In genomic region chr22:29205598-29206371, GRCh38 we compare ENCODE assay signal across 8 cellular contexts. TPM values are rescaled to one million over a fixed set of nuclear protein-coding genes. Genes with fewer than 3 reads are reported as not detected.
DNase-seq lines count a peak whose midpoint lies in the region; ATAC-seq, FAIRE-seq and TF ChIP-seq lines count a peak whose summit lies in the region.

Gene EMID1 (plus strand): TSS chr22:29205896. CDS start chr22:29206039, 143 bp downstream.

- CTCF ChIA-PET in BJ (lab: Yijun Ruan, JAX), result interaction anchor here (0.6 to 1.3 kb wide), 5 partner anchors 12 to 1154 kb away, joined by 3 to 5 read pairs (median 3); no protein-coding TSS in a partner anchor

- peak; percentile 33; the same call in 1 of the 2 replicates for TF ChIP-seq CTCF in BJ (IDR thresholded peaks at IDR 0.05; ENCODE audit: insufficient read depth, low read depth, low read length)
- peak; percentile 38 for TF ChIP-seq CTCF in WERI-Rb-1 (IDR thresholded peaks at IDR 0.05; ENCODE audit: low read depth, low read length)
- TF ChIP-seq CTCF in fibroblast of the aortic adventitia (IDR thresholded peaks at IDR 0.05; ENCODE audit: insufficient read depth, low read length), result peak; percentile 31
- TF ChIP-seq CTCF in omental fat pad (IDR thresholded peaks at IDR 0.05), result no peak

- H3K4me3 ChIP-seq in BJ (ENCODE audit: low read depth, low read length) (peak within 1 kb of the TSS; percentile 39), WERI-Rb-1 (ENCODE audit: low read depth, low read length) (peak within 1 kb of the TSS; percentile 57), fibroblast of the aortic adventitia (ENCODE audit: low read depth, low read length) (peak within 1 kb of the TSS; percentile 57)

- POLR2A ChIA-PET in BJ (lab: Charles Lee), result no interaction called here

- no peak for DNase-seq in BJ (ENCODE audit: low read depth)
- peak; percentile 38 for DNase-seq in GM18507 (ENCODE audit: extremely low spot score, insufficient read length, low read depth)
- DNase-seq in WERI-Rb-1, result peak; percentile 58
- no peak for DNase-seq in fibroblast of the aortic adventitia (ENCODE audit: low read depth)
- no peak for DNase-seq in omental fat pad (ENCODE audit: low spot score)
- no peak for DNase-seq in superior temporal gyrus (ENCODE audit: extremely low spot score)

- H3K36me3 ChIP-seq in BJ (ENCODE audit: control insufficient read depth, insufficient read depth, low read length), result no peaks in the 10 kb centered on the region
- H3K36me3 ChIP-seq in WERI-Rb-1, result peaks cover 3% of the 10 kb centered on the region; the same call in 1 of the 2 replicates

- FAIRE-seq in GM18507 (lab: Jason Lieb, UNC), result peak; percentile 66

- peak within 1 kb of the TSS; percentile 55 for H3K27ac ChIP-seq in WERI-Rb-1

- H3K9me3 ChIP-seq in WERI-Rb-1 (ENCODE audit: severe bottlenecking), result no peaks in the 10 kb centered on the region

- ATAC-seq in omental fat pad (ENCODE audit: low FRiP score) (peak; percentile 46), HG03196 (IDR thresholded peaks at IDR 0.05; ENCODE audit: unreplicated experiment) (no peak), GM18502 (IDR thresholded peaks at IDR 0.05; ENCODE audit: poor library complexity, unreplicated experiment) (no peak)

- H3K27me3 ChIP-seq in BJ (ENCODE audit: control insufficient read depth, insufficient read depth, low read length), result peaks cover 21% of the 10 kb centered on the region
- H3K27me3 ChIP-seq in WERI-Rb-1 (ENCODE audit: insufficient read depth, low read depth, severe bottlenecking), result no peaks in the 10 kb centered on the region

RNA-seq across cellular contexts. Expression of gene EMID1, which starts in this region (rescaled TPM):
- polyA plus RNA-seq in BJ (2011; rRNA removed), result 0.05 and 0.13 TPM in 2 replicates
- 0.09 TPM in 1 of 2 replicates, not detected in the other for polyA minus RNA-seq in BJ (2011; rRNA and poly(A)+ RNA removed)
- total RNA-seq in fibroblast of the aortic adventitia (ENCODE audit: low replicate concordance) (0.08 TPM in 1 of 2 replicates, not detected in the other), omental fat pad (1 to 10 TPM; 1.5 to 2.5 (median 1.7) TPM)

Comparison
In these comparisons a context has a peak if more than half of its experiments do, and no peak if none do; other contexts are left out.
1. DNase-seq: peak in GM18507 (single experiment) and WERI-Rb-1 (single experiment); none in BJ (single experiment), fibroblast of the aortic adventitia (single experiment), omental fat pad (single experiment) and superior temporal gyrus (single experiment).
2. CTCF ChIP-seq: peak in BJ (single experiment), WERI-Rb-1 (single experiment) and fibroblast of the aortic adventitia (single experiment); none in omental fat pad (0 of 3).
3. Peak in every context shown above with its lines, with median percentiles within 50 percentile points of each other: H3K4me3 ChIP-seq.